22 cellular contexts compared by ENCODE assay signal in genomic region chr14:41806355-41806975, GRCh38.
"Had no signal": no experiment of that assay in that cellular context is flagged by ENCODE, and none has a peak within 500 bp of the region (broad histone marks: within the 10 kb centered on the region; RNA-seq: fewer than 3 reads in every experiment).

No MANE protein-coding gene starts in this region.

- H3K4me2 ChIP-seq: smooth muscle cell had no signal

- H3K4me1 Mint-ChIP-seq: mesothelial cell of epicardium; natural killer cell; stimulated activated effector memory CD8-positive, alpha-beta T cell treated with anti-CD3 and anti-CD28 coated beads, Interleukin-12 subunit alpha, Interleukin-12 subunit beta, amount 100 ng/mL, for 72 hours had no signal

- H3K27me3 ChIP-seq: colonic mucosa, esophagus squamous epithelium, gastrocnemius medialis, heart right ventricle, pancreas, tibial artery, upper lobe of left lung, uterus had no signal

- H3K36me3 ChIP-seq: colonic mucosa, esophagus squamous epithelium, gastrocnemius medialis, heart right ventricle, pancreas, tibial artery, upper lobe of left lung, uterus had no signal

- ATAC-seq: gastrocnemius medialis; heart right ventricle; natural killer cell; pancreas; right cardiac atrium; stimulated activated naive CD8-positive, alpha-beta T cell treated with anti-CD3 and anti-CD28 coated beads, Interleukin-15, Interleukin-2, amounts not matched to agents 100 U/mL and 50 U/mL, for 24 hours had no signal

- H3K36me3 Mint-ChIP-seq: mesothelial cell of epicardium; natural killer cell; stimulated activated effector memory CD8-positive, alpha-beta T cell treated with anti-CD3 and anti-CD28 coated beads, Interleukin-12 subunit alpha, Interleukin-12 subunit beta, amount 100 ng/mL, for 72 hours had no signal

- H3K27ac ChIP-seq: colonic mucosa, esophagus squamous epithelium, gastrocnemius medialis, heart right ventricle, pancreas, tibial artery, upper lobe of left lung, uterus had no signal

- H3K9me3 ChIP-seq: colonic mucosa, esophagus squamous epithelium, gastrocnemius medialis, pancreas, tibial artery, upper lobe of left lung, uterus had no signal

- DNase-seq: colonic mucosa; dermis blood vessel endothelial cell; esophagus squamous epithelium; gastrocnemius medialis; heart right ventricle; hypothalamus; kidney glomerular epithelial cell; mammary epithelial cell; natural killer cell; occipital lobe; pancreas; right cardiac atrium; stimulated activated CD4-positive, alpha-beta T cell treated with anti-CD3 and anti-CD28 coated beads, Interleukin-4, amount 100 ng/mL, for 1 hour; stimulated activated CD8-positive, alpha-beta memory T cell treated with anti-CD3 and anti-CD28 coated beads, Interleukin-4, amount 100 ng/mL, for 48 hours; stimulated activated naive CD8-positive, alpha-beta T cell treated with anti-CD3 and anti-CD28 coated beads, Interleukin-15, Interleukin-2, amounts not matched to agents 100 U/mL and 50 U/mL, for 24 hours; tibial artery; upper lobe of left lung; uterus had no signal

- H3K4me3 ChIP-seq: colonic mucosa, esophagus squamous epithelium, gastrocnemius medialis, heart right ventricle, pancreas, smooth muscle cell, tibial artery, upper lobe of left lung, uterus had no signal

- H3K27ac Mint-ChIP-seq: mesothelial cell of epicardium; natural killer cell; progenitor cell of endocrine pancreas; stimulated activated effector memory CD8-positive, alpha-beta T cell treated with anti-CD3 and anti-CD28 coated beads, Interleukin-12 subunit alpha, Interleukin-12 subunit beta, amount 100 ng/mL, for 72 hours had no signal

- H3K4me3 Mint-ChIP-seq: mesothelial cell of epicardium; natural killer cell; stimulated activated effector memory CD8-positive, alpha-beta T cell treated with anti-CD3 and anti-CD28 coated beads, Interleukin-12 subunit alpha, Interleukin-12 subunit beta, amount 100 ng/mL, for 72 hours had no signal

- H3K4me1 ChIP-seq: colonic mucosa, esophagus squamous epithelium, gastrocnemius medialis, heart right ventricle, pancreas, tibial artery, upper lobe of left lung, uterus had no signal

- H3K27me3 Mint-ChIP-seq: progenitor cell of endocrine pancreas had no signal
